In genomic region chr6:18260448-18261106, GRCh38 we compare ENCODE assay signal across 1 cellular context.
TF ChIP-seq lines count a peak whose summit lies in the region.

No MANE protein-coding gene starts in this region.

TF ChIP-seq in HCT116, 20 proteins besides CTCF, POLR2A, EP300 and RAD21:
- TF ChIP-seq REST (IDR thresholded peaks at IDR 0.05; ENCODE audit: low read depth), result no peak
- TF ChIP-seq SIN3A (IDR thresholded peaks at IDR 0.05; ENCODE audit: low read depth), result no peak
- TF ChIP-seq CEBPB (IDR thresholded peaks at IDR 0.05; ENCODE audit: low read depth), result no peak
- TF ChIP-seq CBX3 (IDR thresholded peaks at IDR 0.05; ENCODE audit: low read depth), result no peak
- no peak for TF ChIP-seq TCF7L2 (IDR thresholded peaks at IDR 0.05; ENCODE audit: borderline replicate concordance, extremely low read depth, insufficient read depth, insufficient read length)
- no peak for TF ChIP-seq EGR1 (IDR thresholded peaks at IDR 0.05; ENCODE audit: low read depth)
- TF ChIP-seq, protein P1, sequence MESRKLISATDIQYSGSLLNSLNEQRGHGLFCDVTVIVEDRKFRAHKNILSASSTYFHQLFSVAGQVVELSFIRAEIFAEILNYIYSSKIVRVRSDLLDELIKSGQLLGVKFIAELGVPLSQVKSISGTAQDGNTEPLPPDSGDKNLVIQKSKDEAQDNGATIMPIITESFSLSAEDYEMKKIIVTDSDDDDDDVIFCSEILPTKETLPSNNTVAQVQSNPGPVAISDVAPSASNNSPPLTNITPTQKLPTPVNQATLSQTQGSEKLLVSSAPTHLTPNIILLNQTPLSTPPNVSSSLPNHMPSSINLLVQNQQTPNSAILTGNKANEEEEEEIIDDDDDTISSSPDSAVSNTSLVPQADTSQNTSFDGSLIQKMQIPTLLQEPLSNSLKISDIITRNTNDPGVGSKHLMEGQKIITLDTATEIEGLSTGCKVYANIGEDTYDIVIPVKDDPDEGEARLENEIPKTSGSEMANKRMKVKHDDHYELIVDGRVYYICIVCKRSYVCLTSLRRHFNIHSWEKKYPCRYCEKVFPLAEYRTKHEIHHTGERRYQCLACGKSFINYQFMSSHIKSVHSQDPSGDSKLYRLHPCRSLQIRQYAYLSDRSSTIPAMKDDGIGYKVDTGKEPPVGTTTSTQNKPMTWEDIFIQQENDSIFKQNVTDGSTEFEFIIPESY (IDR thresholded peaks at IDR 0.05; ENCODE audit: extremely low read depth, insufficient replicate concordance, low read length), result no peak
- no peak for TF ChIP-seq SRF (IDR thresholded peaks at IDR 0.05; ENCODE audit: low read depth)
- no peak for TF ChIP-seq SP1 (IDR thresholded peaks at IDR 0.05; ENCODE audit: low read depth)
- TF ChIP-seq EZH2 (IDR thresholded peaks at IDR 0.05), result no peak
- no peak for TF ChIP-seq JUND (IDR thresholded peaks at IDR 0.05)
- no peak for TF ChIP-seq ZNF274 (IDR thresholded peaks at IDR 0.05; ENCODE audit: low read depth, low read length)
- TF ChIP-seq FOSL1 (IDR thresholded peaks at IDR 0.05; ENCODE audit: low read depth), result no peak
- no peak for TF ChIP-seq ZFX (IDR thresholded peaks at IDR 0.05)
- TF ChIP-seq POLR2AphosphoS5 (IDR thresholded peaks at IDR 0.05; ENCODE audit: low read depth, low read length), result no peak; the same call in 1 of the 2 replicates
- TF ChIP-seq ELF1 (IDR thresholded peaks at IDR 0.05; ENCODE audit: borderline replicate concordance, low read depth), result no peak
- TF ChIP-seq EZH2phosphoT487 (IDR thresholded peaks at IDR 0.05; ENCODE audit: borderline replicate concordance), result no peak
- TF ChIP-seq YY1 (IDR thresholded peaks at IDR 0.05; ENCODE audit: extremely low read depth, insufficient replicate concordance, low read depth, low read length), result no peak
